8 cellular contexts compared by ENCODE assay signal in genomic region chr15:40928351-40928974, GRCh38. TPM values are rescaled to one million over a fixed set of nuclear protein-coding genes. Genes with fewer than 3 reads are reported as not detected.
DNase-seq lines count a peak whose midpoint lies in the region; ATAC-seq, FAIRE-seq and TF ChIP-seq lines count a peak whose summit lies in the region.

No MANE protein-coding gene starts in this region.

- peaks cover 50% of the 10 kb centered on the region for H3K4me1 ChIP-seq in smooth muscle cell (ENCODE audit: low read depth)

- H3K9me3 ChIP-seq in SK-N-MC (ENCODE audit: low read depth, low read length) (no peaks in the 10 kb centered on the region), smooth muscle cell (replicated peaks; ENCODE audit: low read depth) (no peaks in the 10 kb centered on the region)

- no peak for FAIRE-seq in D721Med (lab: Jason Lieb, UNC)

- under 1% methylated on average over 28 of the region's 34 CpGs for WGBS in smooth muscle cell (ENCODE audit: low lambda C conversion rate)

- no peak for DNase-seq in HL-60 (ENCODE audit: low read depth in 1 of 2, low spot score in 1 of 2)
- DNase-seq in SK-N-MC (ENCODE audit: low read depth, low spot score): no peak
- DNase-seq in left cardiac atrium: peak; percentile 29
- DNase-seq in smooth muscle cell (lab: John Stamatoyannopoulos, UW; ENCODE audit: unreplicated experiment): no peak
- DNase-seq in D721Med (ENCODE audit: insufficient read length, low spot score): no peak
- DNase-seq in cerebellar nuclear complex (lab: John Stamatoyannopoulos, UW): no peak

- intact Hi-C loops in left cardiac atrium (cut with DNase I): no loop called here

- H4K20me1 ChIP-seq in smooth muscle cell (ENCODE audit: low read depth): peaks cover 8% of the 10 kb centered on the region

- H3K4me3 ChIP-seq in HL-60 (replicated peaks; ENCODE audit: insufficient read depth, low read length) (peak overlapping the region; percentile 32), SK-N-MC (peak overlapping the region; percentile 76), smooth muscle cell (peak overlapping the region; percentile 52)

- H3K27ac ChIP-seq in 22Rv1 (peak overlapping the region; percentile 47), HL-60 (replicated peaks) (no peak overlapping the region), SK-N-MC (no peak overlapping the region), smooth muscle cell (ENCODE audit: low read depth) (no peak overlapping the region)

- H3K79me2 ChIP-seq in smooth muscle cell (ENCODE audit: low read depth): no peaks in the 10 kb centered on the region

- no peak overlapping the region for H3K9ac ChIP-seq in SK-N-MC (ENCODE audit: insufficient read length)
- no peak overlapping the region for H3K9ac ChIP-seq in smooth muscle cell (ENCODE audit: low read depth)

- peak overlapping the region; percentile 90 for H3K4me2 ChIP-seq in smooth muscle cell

- peaks cover 39% of the 10 kb centered on the region for H3K27me3 ChIP-seq in HL-60 (ENCODE audit: insufficient read depth, poor library complexity, severe bottlenecking)
- peaks cover 99% of the 10 kb centered on the region for H3K27me3 ChIP-seq in smooth muscle cell (ENCODE audit: low read depth)

- no peak for ATAC-seq in left cardiac atrium
- ATAC-seq in HG03175 (IDR thresholded peaks at IDR 0.05; ENCODE audit: unreplicated experiment): no peak

- no peaks in the 10 kb centered on the region for H3F3A ChIP-seq in smooth muscle cell (ENCODE audit: low read depth)

- TF ChIP-seq CTCF in 22Rv1 (IDR thresholded peaks at IDR 0.05) (no peak), HL-60 (IDR thresholded peaks at IDR 0.05; ENCODE audit: insufficient read depth, low read length) (no peak), smooth muscle cell (IDR thresholded peaks at IDR 0.05; ENCODE audit: borderline replicate concordance, insufficient read depth, poor library complexity, severe bottlenecking) (no peak), D721Med (IDR thresholded peaks at IDR 0.05; ENCODE audit: insufficient read depth, missing control alignments) (no peak)

- H3K36me3 ChIP-seq in SK-N-MC (ENCODE audit: insufficient read depth, low read length) (no peaks in the 10 kb centered on the region), smooth muscle cell (ENCODE audit: low read depth) (no peaks in the 10 kb centered on the region)

- H2AFZ ChIP-seq in smooth muscle cell (ENCODE audit: low read depth): peak overlapping the region; percentile 7

RNA-seq across cellular contexts. Expression of gene DLL4, which starts 0.7 kb away (rescaled TPM):
- total RNA-seq in left cardiac atrium (1 to 10 TPM; 8.5 to 9.2 TPM), smooth muscle cell (0.04 TPM in 1 of 2 replicates, not detected in the other)
- 0.37 TPM in 1 of 2 replicates, not detected in the other for polyA plus RNA-seq in smooth muscle cell

RNA-seq across cellular contexts. Expression of gene CHAC1, which starts 24.8 kb away (rescaled TPM):
- 1 to 10 TPM; 2.6 to 3.3 TPM for total RNA-seq in left cardiac atrium
- 25.2 and 29.6 TPM in 2 replicates for total RNA-seq in smooth muscle cell
- 31.5 and 33.6 TPM in 2 replicates for polyA plus RNA-seq in smooth muscle cell

RNA-seq across cellular contexts. Expression of gene VPS18, which starts 34.2 kb away (rescaled TPM):
- total RNA-seq in left cardiac atrium (10 to 100 TPM; 17.1 to 23.7 TPM), smooth muscle cell (14.2 and 15.4 TPM in 2 replicates)
- polyA plus RNA-seq in smooth muscle cell: 17.2 and 24.4 TPM in 2 replicates

RNA-seq across cellular contexts. Expression of gene RHOV, which starts 54.4 kb away (rescaled TPM):
- total RNA-seq in left cardiac atrium (not detected), smooth muscle cell (2.9 and 3.3 TPM in 2 replicates)
- polyA plus RNA-seq in smooth muscle cell: 3.0 and 10.3 TPM in 2 replicates
